8 cellular contexts compared by ENCODE assay signal in the genomic region with DNA sequence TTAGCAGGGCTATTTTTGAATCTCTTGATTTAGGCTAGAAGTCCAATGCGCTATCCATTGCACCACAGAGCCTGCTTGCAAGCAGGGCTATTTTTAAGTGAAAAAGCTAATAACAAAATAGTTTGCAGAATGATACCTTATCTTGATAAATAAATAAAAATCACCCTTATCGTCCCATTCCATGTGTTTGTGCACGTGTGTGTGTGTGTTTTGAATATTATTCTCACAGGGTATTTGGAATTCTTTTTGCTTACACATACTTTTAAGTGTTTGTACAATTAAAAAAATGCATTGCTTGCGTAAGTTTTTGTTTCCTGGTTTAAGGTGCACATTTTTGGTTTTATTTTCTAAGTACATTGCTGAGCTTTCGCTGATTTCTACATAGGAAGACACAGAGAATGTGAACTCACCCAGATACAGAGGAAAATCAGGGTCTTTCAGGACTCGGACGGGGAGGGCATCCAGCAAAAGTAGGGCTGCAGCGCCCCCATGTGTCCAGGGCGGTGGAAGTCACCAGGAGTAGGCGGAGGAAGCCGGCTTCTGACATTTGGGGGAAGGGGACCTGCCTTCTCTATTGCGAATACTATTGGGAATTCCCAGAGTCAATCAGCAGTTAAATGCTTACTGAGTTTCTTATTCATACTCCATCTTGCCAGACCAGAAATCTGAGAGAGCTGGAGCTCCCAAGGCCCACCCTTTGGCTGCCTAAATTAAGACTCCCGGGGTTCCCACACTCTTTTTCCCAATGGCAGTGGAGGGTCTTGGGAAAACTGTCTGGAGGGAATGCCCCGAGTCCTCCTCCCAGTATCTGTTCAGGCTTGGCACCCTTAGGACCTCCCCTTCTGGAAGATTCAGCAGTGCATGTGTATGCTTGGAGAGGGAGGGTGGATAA. TPM values are rescaled to one million over a fixed set of nuclear protein-coding genes. Genes with fewer than 3 reads are reported as not detected.
A peak's percentile ranks its signal among the peaks of the same experiment; 100 is the strongest.
DNase-seq lines count a peak whose midpoint lies in the region; ATAC-seq and TF ChIP-seq lines count a peak whose summit lies in the region.

No MANE protein-coding gene starts in this region.

- H3K27me3 Mint-ChIP-seq in activated naive CD4-positive, alpha-beta T cell treated with anti-CD3 and anti-CD28 coated beads for 36 hours (ENCODE audit: low read depth) = no peaks in the 10 kb centered on the region
- H3K27me3 Mint-ChIP-seq in osteocyte (ENCODE audit: unreplicated experiment) = peaks cover 13% of the 10 kb centered on the region

- H3K9ac ChIP-seq in SK-N-MC (ENCODE audit: insufficient read length) = no peak overlapping the region

- H3K27ac Mint-ChIP-seq in activated naive CD4-positive, alpha-beta T cell treated with anti-CD3 and anti-CD28 coated beads for 36 hours = no peak overlapping the region
- H3K27ac Mint-ChIP-seq in osteocyte (ENCODE audit: unreplicated experiment) = peak overlapping the region; percentile 58

- CTCF ChIA-PET in BJ (lab: Yijun Ruan, JAX) = interaction anchor here (0.6 to 5.7 kb wide), 38 partner anchors 9 to 805 kb away, joined by 3 to 57 read pairs (median 4); a partner anchor contains a TSS
- CTCF ChIA-PET in activated naive CD4-positive, alpha-beta T cell treated with anti-CD3 and anti-CD28 coated beads for 36 hours (lab: Charles Lee) = interaction anchor here (0.7 to 7.0 kb wide), 44 partner anchors 13 to 879 kb away, joined by 3 to 78 read pairs (median 4); a partner anchor contains a TSS

- H3K9me3 ChIP-seq in SK-N-MC (ENCODE audit: low read depth, low read length) (no peaks in the 10 kb centered on the region), thoracic aorta (no peaks in the 10 kb centered on the region)

- no peaks in the 10 kb centered on the region for H3K36me3 Mint-ChIP-seq in activated naive CD4-positive, alpha-beta T cell treated with anti-CD3 and anti-CD28 coated beads for 36 hours (ENCODE audit: low read depth)
- no peaks in the 10 kb centered on the region for H3K36me3 Mint-ChIP-seq in osteocyte (ENCODE audit: unreplicated experiment)

- DNase-seq in BJ (ENCODE audit: low read depth) (no peak), LNCaP clone FGC (ENCODE audit: low read depth) (no peak), SK-N-MC (ENCODE audit: low read depth, low spot score) (peak; percentile 8), globus pallidus (ENCODE audit: low spot score) (peak; percentile 74), osteocyte (ENCODE audit: extremely low spot score, unreplicated experiment) (peak; percentile 94), thoracic aorta (ENCODE audit: low spot score) (peak; percentile 21)
- DNase-seq in activated naive CD4-positive, alpha-beta T cell treated with anti-CD3 and anti-CD28 coated beads for 36 hours = peak; percentile 93

- POLR2A ChIA-PET in BJ (lab: Charles Lee) = interaction anchor here (0.7 kb wide), 1 partner anchor 87 kb away, joined by 4 read pairs; no protein-coding TSS in a partner anchor

- H3K9me3 Mint-ChIP-seq in activated naive CD4-positive, alpha-beta T cell treated with anti-CD3 and anti-CD28 coated beads for 36 hours = no peaks in the 10 kb centered on the region
- no peaks in the 10 kb centered on the region for H3K9me3 Mint-ChIP-seq in osteocyte (ENCODE audit: unreplicated experiment)

- peaks cover 39% of the 10 kb centered on the region for H3K4me1 Mint-ChIP-seq in activated naive CD4-positive, alpha-beta T cell treated with anti-CD3 and anti-CD28 coated beads for 36 hours (ENCODE audit: low read depth)
- peaks cover 26% of the 10 kb centered on the region for H3K4me1 Mint-ChIP-seq in osteocyte (ENCODE audit: unreplicated experiment)

- intact Hi-C loops in activated naive CD4-positive, alpha-beta T cell treated with anti-CD3 and anti-CD28 coated beads for 36 hours (cut with micrococcal nuclease) = loop anchor here (1.0 to 5.0 kb wide), 16 partner anchors 55 to 1020 kb away; a partner anchor contains a TSS

- TF ChIP-seq CTCF in BJ (IDR thresholded peaks at IDR 0.05; ENCODE audit: insufficient read depth, low read depth, low read length) (peak; percentile 83), LNCaP clone FGC (IDR thresholded peaks at IDR 0.05; ENCODE audit: control insufficient read depth, extremely low read depth, insufficient read depth) (peak; percentile 91), osteocyte (IDR thresholded peaks at IDR 0.05) (peak; percentile 98), thoracic aorta (IDR thresholded peaks at IDR 0.05) (peak; percentile 93)

- H3K36me3 ChIP-seq in BJ (ENCODE audit: control insufficient read depth, insufficient read depth, low read length) (no peaks in the 10 kb centered on the region), SK-N-MC (ENCODE audit: insufficient read depth, low read length) (no peaks in the 10 kb centered on the region), thoracic aorta (no peaks in the 10 kb centered on the region)

- H3K4me3 ChIP-seq in BJ (ENCODE audit: low read depth, low read length) = no peak overlapping the region
- H3K4me3 ChIP-seq in LNCaP clone FGC (ENCODE audit: low read depth, low read length) = no peak overlapping the region
- no peak overlapping the region for H3K4me3 ChIP-seq in SK-N-MC
- H3K4me3 ChIP-seq in thoracic aorta = peak overlapping the region; percentile 64

- ATAC-seq in GM19372 (IDR thresholded peaks at IDR 0.05; ENCODE audit: low read depth, unreplicated experiment) = peak; percentile 52
- peak; percentile 47 for ATAC-seq in thoracic aorta (ENCODE audit: insufficient number of reproducible peaks, low FRiP score, low read depth)

- H3K27me3 ChIP-seq in BJ (ENCODE audit: control insufficient read depth, insufficient read depth, low read length) (no peaks in the 10 kb centered on the region), thoracic aorta (replicated peaks; ENCODE audit: insufficient read depth) (no peaks in the 10 kb centered on the region)

- peak overlapping the region; percentile 17 for H3K4me3 Mint-ChIP-seq in activated naive CD4-positive, alpha-beta T cell treated with anti-CD3 and anti-CD28 coated beads for 36 hours
- H3K4me3 Mint-ChIP-seq in osteocyte (ENCODE audit: unreplicated experiment) = peak overlapping the region; percentile 20

- H3K27ac ChIP-seq in SK-N-MC (no peak overlapping the region), thoracic aorta (peak overlapping the region in 1 of 2 donors; percentile 67)

- H3K4me1 ChIP-seq in thoracic aorta (ENCODE audit: control insufficient read depth in 1 of 2, low read depth in 2 of 2) = peaks cover 13 to 31% of the 10 kb centered on the region in 2 donors

RNA-seq across cellular contexts. Expression of a gene that starts 27.2 kb away (rescaled TPM):
- polyA plus RNA-seq in BJ (2011; rRNA removed) = 0.60 and 0.83 TPM in 2 replicates
- polyA minus RNA-seq in BJ (2011; rRNA and poly(A)+ RNA removed) = 1.5 and 2.2 TPM in 2 replicates
- not detected for total RNA-seq in activated naive CD4-positive, alpha-beta T cell treated with anti-CD3 and anti-CD28 coated beads for 36 hours
- total RNA-seq in osteocyte (0.32 and 0.44 TPM in 2 replicates), thoracic aorta (under 1 TPM; 0.54 to 0.78 TPM)

Comparison
In these comparisons a context has a peak if more than half of its experiments do, and no peak if none do; other contexts are left out.
1. DNase-seq: peak in SK-N-MC (single experiment), activated naive CD4-positive, alpha-beta T cell treated with anti-CD3 and anti-CD28 coated beads for 36 hours (single experiment), globus pallidus (single experiment), osteocyte (single experiment) and thoracic aorta (single experiment); none in BJ (single experiment) and LNCaP clone FGC (single experiment).
2. Peak in every context shown above with its lines, with median percentiles within 50 percentile points of each other: CTCF ChIP-seq.